15 cellular contexts compared by ENCODE assay signal in genomic region chr21:14957836-14958235, GRCh38.
DNase-seq lines count a peak whose midpoint lies in the region; ATAC-seq and TF ChIP-seq lines count a peak whose summit lies in the region.
"Had no signal": no experiment of that assay in that cellular context is flagged by ENCODE, and none has a peak within 500 bp of the region (broad histone marks: within the 10 kb centered on the region; RNA-seq: fewer than 3 reads in every experiment).

No MANE protein-coding gene starts in this region.

- peak; percentile 34 for DNase-seq in NCI-H226
- no peak for DNase-seq in brain microvascular endothelial cell
- no peak for DNase-seq in left colon
- no peak for DNase-seq in stimulated activated effector memory CD8-positive, alpha-beta T cell treated with anti-CD3 and anti-CD28 coated beads, Interleukin-12 subunit alpha, Interleukin-12 subunit beta, amount 100 ng/mL, for 72 hours (ENCODE audit: low spot score in 2 of 2)
- no peak for DNase-seq in posterior vena cava (ENCODE audit: low spot score)
- no peak for DNase-seq in body of pancreas
- DNase-seq: CD8-positive, alpha-beta T cell; DMS79 treated with DMSO at 0.1 percent for 48 hours; HCEC 1CT; KG1; NCI-H1436 treated with DMSO at 0.1 percent for 48 hours; NCI-H2029 treated with DMSO at 0.1 percent for 48 hours; NCI-H510A; NCI-H774 had no signal

- H3K36me3 Mint-ChIP-seq in stimulated activated effector memory CD8-positive, alpha-beta T cell treated with anti-CD3 and anti-CD28 coated beads, Interleukin-12 subunit alpha, Interleukin-12 subunit beta, amount 100 ng/mL, for 72 hours, result no peaks in the 10 kb centered on the region
- H3K36me3 Mint-ChIP-seq: CD8-positive, alpha-beta T cell had no signal

- H3K36me3 ChIP-seq in brain microvascular endothelial cell (replicated peaks) (peaks cover 3% of the 10 kb centered on the region), body of pancreas (replicated peaks in 1 of 2; ENCODE audit: insufficient read depth in 1 of 2, low read depth in 2 of 2) (no peaks in the 10 kb centered on the region)

- no peak overlapping the region for H3K4me3 Mint-ChIP-seq in stimulated activated effector memory CD8-positive, alpha-beta T cell treated with anti-CD3 and anti-CD28 coated beads, Interleukin-12 subunit alpha, Interleukin-12 subunit beta, amount 100 ng/mL, for 72 hours
- H3K4me3 Mint-ChIP-seq: CD8-positive, alpha-beta T cell had no signal

- ATAC-seq in left colon (peak; percentile 14), body of pancreas (no peak), HG03432 (IDR thresholded peaks at IDR 0.05; ENCODE audit: unreplicated experiment) (no peak)
- ATAC-seq in stimulated activated effector memory CD8-positive, alpha-beta T cell treated with anti-CD3 and anti-CD28 coated beads, Interleukin-12 subunit alpha, Interleukin-12 subunit beta, amount 100 ng/mL, for 72 hours, result peak; percentile 53
- ATAC-seq: CD8-positive, alpha-beta T cell had no signal

- H3K27ac Mint-ChIP-seq in stimulated activated effector memory CD8-positive, alpha-beta T cell treated with anti-CD3 and anti-CD28 coated beads, Interleukin-12 subunit alpha, Interleukin-12 subunit beta, amount 100 ng/mL, for 72 hours, result peak overlapping the region; percentile 77
- H3K27ac Mint-ChIP-seq: CD8-positive, alpha-beta T cell had no signal

- no peaks in the 10 kb centered on the region for H3K27me3 ChIP-seq in brain microvascular endothelial cell (replicated peaks)
- H3K27me3 ChIP-seq in body of pancreas, result no peaks in the 10 kb centered on the region

- H3K9me3 ChIP-seq in body of pancreas, result no peaks in the 10 kb centered on the region

- in situ Hi-C loops in brain microvascular endothelial cell (cut with HindIII; ENCODE audit: low pct_ligation_motif_present, low sequenced_read_pairs), result no loop called here

- H3K27ac ChIP-seq in brain microvascular endothelial cell (peak overlapping the region; percentile 64), body of pancreas (no peak overlapping the region)

- intact Hi-C loops in left colon (cut with DNase I, micrococcal nuclease) (no loop called here), posterior vena cava (cut with DNase I) (no loop called here), body of pancreas (cut with DNase I) (no loop called here)

- no peaks in the 10 kb centered on the region for H3K4me1 Mint-ChIP-seq in stimulated activated effector memory CD8-positive, alpha-beta T cell treated with anti-CD3 and anti-CD28 coated beads, Interleukin-12 subunit alpha, Interleukin-12 subunit beta, amount 100 ng/mL, for 72 hours

- no peak overlapping the region for H3K4me3 ChIP-seq in brain microvascular endothelial cell (ENCODE audit: low read depth, low read length)
- no peak overlapping the region for H3K4me3 ChIP-seq in body of pancreas

- no peak for TF ChIP-seq CTCF in brain microvascular endothelial cell (IDR thresholded peaks at IDR 0.05; ENCODE audit: low read depth, low read length, missing control alignments)
- TF ChIP-seq CTCF in body of pancreas (IDR thresholded peaks at IDR 0.05), result no peak

- 80 to 97% methylated on average over 1 of the region's 1 CpG for WGBS in body of pancreas, 2 donors

- H3K9me3 Mint-ChIP-seq in stimulated activated effector memory CD8-positive, alpha-beta T cell treated with anti-CD3 and anti-CD28 coated beads, Interleukin-12 subunit alpha, Interleukin-12 subunit beta, amount 100 ng/mL, for 72 hours, result no peaks in the 10 kb centered on the region
- H3K9me3 Mint-ChIP-seq: CD8-positive, alpha-beta T cell had no signal

- TF ChIP-seq POLR2A in body of pancreas (IDR thresholded peaks at IDR 0.05), result no peak

- H3K4me1 ChIP-seq in body of pancreas, result no peaks in the 10 kb centered on the region

Comparison
In these comparisons a context has a peak if more than half of its experiments do, and no peak if none do; other contexts are left out.
1. ATAC-seq: peak in left colon (single experiment) and stimulated activated effector memory CD8-positive, alpha-beta T cell treated with anti-CD3 and anti-CD28 coated beads, Interleukin-12 subunit alpha, Interleukin-12 subunit beta, amount 100 ng/mL, for 72 hours (single experiment); none in body of pancreas (single experiment) and HG03432 (single experiment).